In genomic region chr12:110200124-110200417, GRCh38 we compare ENCODE assay signal across 20 cellular contexts.
DNase-seq lines count a peak whose midpoint lies in the region; ATAC-seq, FAIRE-seq and TF ChIP-seq lines count a peak whose summit lies in the region.
"Had no signal": no experiment of that assay in that cellular context is flagged by ENCODE, and none has a peak within 500 bp of the region (broad histone marks: within the 10 kb centered on the region; RNA-seq: fewer than 3 reads in every experiment).

No MANE protein-coding gene starts in this region.

- H3K4me3 ChIP-seq in OCI-LY7 (ENCODE audit: low read depth, low read length, poor library complexity, severe bottlenecking): peak overlapping the region; percentile 2
- no peak overlapping the region for H3K4me3 ChIP-seq in endothelial cell of umbilical vein (replicated peaks in 1 of 3; ENCODE audit: insufficient read depth in 1 of 3, low read depth in 1 of 3, low read length in 3 of 3)
- peak overlapping the region; percentile 55 for H3K4me3 ChIP-seq in skeletal muscle satellite cell (ENCODE audit: low read length)
- no peak overlapping the region for H3K4me3 ChIP-seq in mucosa of descending colon
- H3K4me3 ChIP-seq: left lung, spleen, thyroid gland had no signal

- no peak overlapping the region for H3K4me3 Mint-ChIP-seq in activated CD4-positive, alpha-beta T cell treated with anti-CD3 and anti-CD28 coated beads for 36 hours
- H3K4me3 Mint-ChIP-seq in effector memory CD8-positive, alpha-beta T cell: no peak overlapping the region
- H3K4me3 Mint-ChIP-seq: T-helper 1 cell treated with Interleukin-12 subunit alpha and Interleukin-12 subunit beta and Interleukin-4 antibody, amounts not matched to agents 30 μg/mL and 1 μg/mL, for 36 hours had no signal

- peak overlapping the region; percentile 64; the same call in 1 of the 2 replicates for H2AFZ ChIP-seq in OCI-LY7 (ENCODE audit: low read length)
- peak overlapping the region; percentile 13 for H2AFZ ChIP-seq in endothelial cell of umbilical vein (ENCODE audit: low read depth, low read length)

- no peak for FAIRE-seq in endothelial cell of umbilical vein (lab: Jason Lieb, UNC)
- FAIRE-seq: A204.1 had no signal

- no peaks in the 10 kb centered on the region for H3K9me2 ChIP-seq in OCI-LY7 (ENCODE audit: insufficient read depth, low read length)

- H3K9ac ChIP-seq in endothelial cell of umbilical vein (replicated peaks; ENCODE audit: extremely low read depth, insufficient read depth, low read length): no peak overlapping the region
- no peak overlapping the region for H3K9ac ChIP-seq in skeletal muscle satellite cell (ENCODE audit: low read depth, low read length)

- peak; percentile 55 for ATAC-seq in activated CD4-positive, alpha-beta T cell treated with anti-CD3 and anti-CD28 coated beads for 36 hours
- ATAC-seq in mucosa of descending colon: no peak
- ATAC-seq in effector memory CD8-positive, alpha-beta T cell (replicated peaks): no peak
- ATAC-seq: left lung, Right ventricle myocardium inferior had no signal

- H3K9me1 ChIP-seq in endothelial cell of umbilical vein (replicated peaks; ENCODE audit: control insufficient read depth, extremely low read depth, insufficient read depth, low read length): no peaks in the 10 kb centered on the region

- no peak for TF ChIP-seq POLR2A in endothelial cell of umbilical vein (IDR thresholded peaks at IDR 0.05; ENCODE audit: low read depth, low read length)

- peaks cover 8% of the 10 kb centered on the region for H3K4me1 Mint-ChIP-seq in activated CD4-positive, alpha-beta T cell treated with anti-CD3 and anti-CD28 coated beads for 36 hours
- H3K4me1 Mint-ChIP-seq in effector memory CD8-positive, alpha-beta T cell (ENCODE audit: low read depth in 2 of 2): peaks cover 0 to 2% of the 10 kb centered on the region in 2 donors

- DNase-seq in activated CD4-positive, alpha-beta T cell treated with anti-CD3 and anti-CD28 coated beads for 36 hours: no peak
- no peak for DNase-seq in activated CD4-positive, alpha-beta T cell treated with anti-CD3 and anti-CD28 coated beads, Interleukin-2, amount 50 U/mL, for 4 hours
- DNase-seq in OCI-LY7 (ENCODE audit: low spot score) (no peak), endothelial cell of umbilical vein (ENCODE audit: low read depth, low spot score) (no peak), mucosa of descending colon (no peak), NCI-H1048 (lab: John Stamatoyannopoulos, UW) (no peak)
- no peak for DNase-seq in effector memory CD8-positive, alpha-beta T cell
- DNase-seq: activated CD4-positive, CD25-positive, alpha-beta regulatory T cell; activated effector memory CD4-positive, alpha-beta T cell treated with anti-CD3 and anti-CD28 coated beads, Interleukin-2, amount 50 U/mL, for 16 hours; amygdala; left lung; NCI-H1436 treated with DMSO at 0.1 percent for 48 hours; NCI-H345; posterior cingulate gyrus; spleen; thyroid gland had no signal

- H3K27ac ChIP-seq in OCI-LY7 (ENCODE audit: low read depth, low read length, poor library complexity, severe bottlenecking): no peak overlapping the region
- peak overlapping the region; percentile 89 for H3K27ac ChIP-seq in endothelial cell of umbilical vein (ENCODE audit: insufficient read depth, low read depth, low read length)
- H3K27ac ChIP-seq: left lung, spleen, thyroid gland had no signal

- H3K36me3 ChIP-seq in OCI-LY7 (ENCODE audit: insufficient read depth, low read length): no peaks in the 10 kb centered on the region
- H3K36me3 ChIP-seq in endothelial cell of umbilical vein (ENCODE audit: control insufficient read depth in 2 of 2, extremely low read depth in 1 of 2, insufficient read depth in 2 of 2, low read length in 2 of 2): no peaks in the 10 kb centered on the region
- H3K36me3 ChIP-seq in skeletal muscle satellite cell (ENCODE audit: insufficient read depth, low read length): no peaks in the 10 kb centered on the region
- H3K36me3 ChIP-seq in mucosa of descending colon (ENCODE audit: low read depth): no peaks in the 10 kb centered on the region

- H3K27me3 Mint-ChIP-seq in activated CD4-positive, alpha-beta T cell treated with anti-CD3 and anti-CD28 coated beads for 36 hours: no peaks in the 10 kb centered on the region
- H3K27me3 Mint-ChIP-seq in effector memory CD8-positive, alpha-beta T cell: no peaks in the 10 kb centered on the region

- H3K27me3 ChIP-seq in endothelial cell of umbilical vein (ENCODE audit: control insufficient read depth in 2 of 2, insufficient read depth in 2 of 2, low read length in 2 of 2): no peaks in the 10 kb centered on the region
- no peaks in the 10 kb centered on the region for H3K27me3 ChIP-seq in skeletal muscle satellite cell (ENCODE audit: control insufficient read depth, insufficient read depth, low read length)
- H3K27me3 ChIP-seq: left lung, spleen, thyroid gland had no signal

- peaks cover 24% of the 10 kb centered on the region for H3K4me1 ChIP-seq in OCI-LY7 (ENCODE audit: insufficient read depth, low read length, poor library complexity, severe bottlenecking)
- H3K4me1 ChIP-seq in endothelial cell of umbilical vein (ENCODE audit: control insufficient read depth, extremely low read depth, insufficient read depth, low read length): peaks cover 27% of the 10 kb centered on the region
- H3K4me1 ChIP-seq in skeletal muscle satellite cell (ENCODE audit: control insufficient read depth, insufficient read depth, low read length): peaks cover 15% of the 10 kb centered on the region
- H3K4me1 ChIP-seq in mucosa of descending colon (ENCODE audit: low read depth): no peaks in the 10 kb centered on the region
- H3K4me1 ChIP-seq: left lung, thyroid gland had no signal

- intact Hi-C loops in activated CD4-positive, alpha-beta T cell treated with anti-CD3 and anti-CD28 coated beads for 36 hours (cut with DNase I, micrococcal nuclease): no loop called here
- intact Hi-C loops in OCI-LY7 (cut with micrococcal nuclease; ENCODE audit: unreplicated experiment): no loop called here
- intact Hi-C loops in endothelial cell of umbilical vein (cut with micrococcal nuclease): no loop called here
- intact Hi-C loops in mucosa of descending colon (cut with DNase I, micrococcal nuclease): no loop called here

- no peaks in the 10 kb centered on the region for H3K36me3 Mint-ChIP-seq in activated CD4-positive, alpha-beta T cell treated with anti-CD3 and anti-CD28 coated beads for 36 hours (ENCODE audit: low read depth)
- no peaks in the 10 kb centered on the region for H3K36me3 Mint-ChIP-seq in effector memory CD8-positive, alpha-beta T cell (ENCODE audit: insufficient read depth)

- dilution Hi-C loops in endothelial cell of umbilical vein (cut with MboI; ENCODE audit: extremely low pct_ligation_motif_present, low sequenced_read_pairs): no loop called here

- H3K9me3 ChIP-seq in OCI-LY7 (ENCODE audit: low read length): no peaks in the 10 kb centered on the region; the same call in 1 of the 2 replicates
- H3K9me3 ChIP-seq in endothelial cell of umbilical vein (replicated peaks; ENCODE audit: control insufficient read depth, insufficient read depth, low read length): no peaks in the 10 kb centered on the region
- H3K9me3 ChIP-seq in skeletal muscle satellite cell (replicated peaks; ENCODE audit: low read length): no peaks in the 10 kb centered on the region
- H3K9me3 ChIP-seq in mucosa of descending colon: no peaks in the 10 kb centered on the region
- H3K9me3 ChIP-seq: left lung, spleen, thyroid gland had no signal

- TF ChIP-seq CTCF in OCI-LY7 (conservative IDR thresholded peaks at IDR 0.05; ENCODE audit: low read length): no peak
- no peak for TF ChIP-seq CTCF in endothelial cell of umbilical vein (IDR thresholded peaks at IDR 0.05; ENCODE audit: extremely low read depth in 1 of 2, insufficient read depth in 1 of 2, low read depth in 1 of 2, low read length in 2 of 2)
- no peak for TF ChIP-seq CTCF in mucosa of descending colon (IDR thresholded peaks at IDR 0.05)

- POLR2A ChIA-PET in activated CD4-positive, alpha-beta T cell treated with anti-CD3 and anti-CD28 coated beads for 36 hours (lab: Charles Lee): no interaction called here
- POLR2A ChIA-PET in OCI-LY7 (lab: Charles Lee): interaction anchor here (0.5 to 2.3 kb wide), 3 partner anchors 74 to 83 kb away, joined by 3 to 6 read pairs (median 5); no protein-coding TSS in a partner anchor
- POLR2A ChIA-PET in endothelial cell of umbilical vein (lab: Charles Lee): no interaction called here

- CTCF ChIA-PET in activated CD4-positive, alpha-beta T cell treated with anti-CD3 and anti-CD28 coated beads for 36 hours (lab: Charles Lee): interaction anchor here (0.6 kb wide), 1 partner anchor 321 kb away, joined by 3 read pairs; no protein-coding TSS in a partner anchor
- CTCF ChIA-PET in OCI-LY7 (lab: Charles Lee; ENCODE audit: unreplicated experiment) (interaction anchor here (0.6 kb wide), 1 partner anchor 215 kb away, joined by 3 read pairs; no protein-coding TSS in a partner anchor), endothelial cell of umbilical vein (lab: Charles Lee) (interaction anchor here (0.8 to 1.2 kb wide), 2 partner anchors 16 to 687 kb away, joined by 3 read pairs; no protein-coding TSS in a partner anchor)

- H3K79me2 ChIP-seq in OCI-LY7 (ENCODE audit: insufficient read depth, low read depth, low read length): no peaks in the 10 kb centered on the region
- H3K79me2 ChIP-seq in endothelial cell of umbilical vein (ENCODE audit: control insufficient read depth, insufficient read depth, low read length): no peaks in the 10 kb centered on the region

- no peaks in the 10 kb centered on the region for H4K20me1 ChIP-seq in OCI-LY7 (ENCODE audit: insufficient read depth, low read length)
- H4K20me1 ChIP-seq in endothelial cell of umbilical vein (replicated peaks; ENCODE audit: control insufficient read depth, extremely low read depth, insufficient read depth, low read length): no peaks in the 10 kb centered on the region

- H3K4me2 ChIP-seq in OCI-LY7 (ENCODE audit: low read length) (peak overlapping the region; percentile 51), endothelial cell of umbilical vein (ENCODE audit: insufficient read depth, low read length) (peak overlapping the region; percentile 87), skeletal muscle satellite cell (ENCODE audit: low read length) (peak overlapping the region; percentile 74)

- BruUV-seq in OCI-LY7 (replicated peaks; lab: Mats Ljungman, UMichigan) (no TSS peak), endothelial cell of umbilical vein (replicated peaks; lab: Mats Ljungman, UMichigan) (no TSS peak)

- H3K27ac Mint-ChIP-seq in activated CD4-positive, alpha-beta T cell treated with anti-CD3 and anti-CD28 coated beads for 36 hours: no peak overlapping the region
- no peak overlapping the region for H3K27ac Mint-ChIP-seq in effector memory CD8-positive, alpha-beta T cell
- H3K27ac Mint-ChIP-seq: T-helper 1 cell treated with Interleukin-12 subunit alpha and Interleukin-12 subunit beta and Interleukin-4 antibody, amounts not matched to agents 30 μg/mL and 1 μg/mL, for 36 hours had no signal

- H3K9me3 Mint-ChIP-seq in activated CD4-positive, alpha-beta T cell treated with anti-CD3 and anti-CD28 coated beads for 36 hours (ENCODE audit: low read depth): no peaks in the 10 kb centered on the region
- no peaks in the 10 kb centered on the region for H3K9me3 Mint-ChIP-seq in effector memory CD8-positive, alpha-beta T cell

TF ChIP-seq in endothelial cell of umbilical vein, 7 proteins besides CTCF, POLR2A, EP300 and RAD21 (continues in another document):
- TF ChIP-seq GATA2 (IDR thresholded peaks at IDR 0.05; ENCODE audit: insufficient read depth, insufficient read length, low read depth, low read length): no peak
- TF ChIP-seq EZH2 (IDR thresholded peaks at IDR 0.05; ENCODE audit: borderline replicate concordance, low read depth, low read length, severe bottlenecking): no peak

Comparison
In these comparisons a context has a peak if more than half of its experiments do, and no peak if none do; other contexts are left out.
1. H3K4me3 ChIP-seq: peak in OCI-LY7 (single experiment) and skeletal muscle satellite cell (single experiment); none in endothelial cell of umbilical vein (0 of 3) and mucosa of descending colon (single experiment).
2. Peak in every context shown above with its lines, with median percentiles within 50 percentile points of each other: H3K4me2 ChIP-seq.